8 cellular contexts compared by ENCODE assay signal in the genomic region with DNA sequence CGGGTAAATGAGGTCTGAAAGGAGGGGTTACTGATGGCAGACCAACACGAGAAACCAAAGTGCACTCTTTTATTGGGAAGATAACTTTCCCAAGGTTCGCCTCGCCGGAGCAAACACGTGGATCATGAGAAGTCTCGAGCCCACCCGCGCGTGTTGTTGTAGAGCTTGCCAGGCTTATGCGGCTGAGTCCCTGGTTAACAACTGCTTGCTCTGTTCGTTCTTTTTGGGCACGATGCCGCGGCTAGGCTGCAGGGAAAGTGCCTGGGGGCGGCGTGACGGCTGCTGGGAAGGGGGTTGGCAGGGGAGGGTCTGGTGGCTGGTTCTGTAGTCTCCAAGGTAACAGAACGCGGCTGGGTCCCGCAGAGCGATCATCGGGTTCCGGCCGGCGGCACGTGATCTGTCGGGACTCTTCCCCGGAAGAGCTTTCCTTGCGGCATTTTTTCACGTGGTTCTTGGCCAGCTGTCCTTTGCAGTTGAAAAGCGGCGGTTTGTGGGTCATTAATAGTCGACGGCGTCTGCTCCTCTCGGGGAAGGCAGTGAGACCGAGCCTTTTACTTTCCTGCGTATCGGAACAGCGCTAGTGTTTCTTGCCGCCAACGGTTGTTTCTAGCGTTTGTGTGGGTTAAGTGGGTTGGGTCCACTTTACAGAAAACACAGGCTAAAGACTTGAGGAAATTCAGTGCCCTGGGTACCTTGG. TPM values are rescaled to one million over a fixed set of nuclear protein-coding genes. Genes with fewer than 3 reads are reported as not detected.
A peak's percentile ranks its signal among the peaks of the same experiment; 100 is the strongest.
DNase-seq lines count a peak whose midpoint lies in the region; ATAC-seq, FAIRE-seq and TF ChIP-seq lines count a peak whose summit lies in the region.

No MANE protein-coding gene starts in this region.

- peaks cover 0 to 2% of the 10 kb centered on the region in 2 donors for H3K9me3 Mint-ChIP-seq in activated T-cell treated with anti-CD3 and anti-CD28 coated beads, Interleukin-2, amount 50 U/mL, for 72 hours

- intact Hi-C loops in Panc1 (cut with micrococcal nuclease; ENCODE audit: unreplicated experiment) (no loop called here), esophagus squamous epithelium (cut with DNase I) (no loop called here)

- TF ChIP-seq POLR2A in GM15510 (IDR thresholded peaks at IDR 0.05; ENCODE audit: borderline replicate concordance, extremely low read depth, insufficient read length) (peak; percentile 36), esophagus squamous epithelium (IDR thresholded peaks at IDR 0.05) (no peak)

- peaks cover 68% of the 10 kb centered on the region for H3K4me1 Mint-ChIP-seq in activated T-cell treated with anti-CD3 and anti-CD28 coated beads, Interleukin-2, amount 50 U/mL, for 72 hours (ENCODE audit: low read depth)

- H3K36me3 ChIP-seq in Panc1 (ENCODE audit: control insufficient read depth, insufficient read depth, low read length) (no peaks in the 10 kb centered on the region), esophagus squamous epithelium (no peaks in the 10 kb centered on the region), muscle layer of colon (ENCODE audit: insufficient read depth, low read length) (no peaks in the 10 kb centered on the region)

- H3K4me1 ChIP-seq in Panc1 (ENCODE audit: control insufficient read depth, insufficient read depth, low read length): peaks cover 69% of the 10 kb centered on the region
- H3K4me1 ChIP-seq in esophagus squamous epithelium: peaks cover 6 to 35% (median 19%) of the 10 kb centered on the region in 3 donors
- peaks cover 16% of the 10 kb centered on the region for H3K4me1 ChIP-seq in muscle layer of colon (ENCODE audit: insufficient read depth, low read length)

- peak; percentile 87 for ATAC-seq in Panc1
- peak; percentile 18 to 27 for ATAC-seq in activated T-cell treated with anti-CD3 and anti-CD28 coated beads, Interleukin-2, amount 50 U/mL, for 72 hours (replicated peaks in 1 of 2)

- peak overlapping the region; percentile 90 to 95 for H3K4me3 Mint-ChIP-seq in activated T-cell treated with anti-CD3 and anti-CD28 coated beads, Interleukin-2, amount 50 U/mL, for 72 hours

- no peak for FAIRE-seq in HTR-8/SVneo (lab: Jason Lieb, UNC)

- peak overlapping the region; percentile 87 for H3K27ac Mint-ChIP-seq in activated T-cell treated with anti-CD3 and anti-CD28 coated beads, Interleukin-2, amount 50 U/mL, for 72 hours

- TF ChIP-seq CTCF in Panc1 (IDR thresholded peaks at IDR 0.05) (no peak), esophagus squamous epithelium (IDR thresholded peaks at IDR 0.05) (no peak)

- WGBS in esophagus squamous epithelium, 2 donors: 0 to 2% methylated on average over 16 to 22 of the region's 44 CpGs

- peaks cover 6 to 7% of the 10 kb centered on the region in 2 donors for H3K36me3 Mint-ChIP-seq in activated T-cell treated with anti-CD3 and anti-CD28 coated beads, Interleukin-2, amount 50 U/mL, for 72 hours (ENCODE audit: insufficient read depth in 2 of 2)

- DNase-seq in HTR-8/SVneo (ENCODE audit: insufficient read length, low spot score): peak; percentile 51
- peak; percentile 43 for DNase-seq in Panc1 (ENCODE audit: low read depth, low spot score)
- peak; percentile 64 to 70 for DNase-seq in activated T-cell treated with anti-CD3 and anti-CD28 coated beads, Interleukin-2, amount 50 U/mL, for 72 hours
- peak; percentile 41 for DNase-seq in esophagus squamous epithelium (lab: John Stamatoyannopoulos, UW)
- DNase-seq in stimulated activated CD8-positive, alpha-beta memory T cell treated with anti-CD3 and anti-CD28 coated beads, Interleukin-4, amount 100 ng/mL, for 4 hours (ENCODE audit: low read depth in 2 of 2, low spot score in 1 of 2): peak; percentile 34 to 50
- DNase-seq in NCI-H1930 (lab: John Stamatoyannopoulos, UW): no peak

- in situ Hi-C loops in Panc1 (cut with HindIII; ENCODE audit: low pct_unique_long_range_greater_than_20kb, low sequenced_read_pairs): loop anchor here (10.0 kb wide), 1 partner anchor 77 kb away; no protein-coding TSS in a partner anchor

- POLR2A ChIA-PET in Panc1 (lab: Charles Lee): no interaction called here

- H3K27ac ChIP-seq in Panc1 (ENCODE audit: low read length) (peak overlapping the region; percentile 99), esophagus squamous epithelium (peak overlapping the region; percentile 50 to 88 (median 78)), muscle layer of colon (ENCODE audit: low read depth, low read length) (peak overlapping the region; percentile 28)

- H3K4me3 ChIP-seq in Panc1 (ENCODE audit: low read depth in 2 of 2, low read length in 2 of 2) (peak overlapping the region; percentile 45 to 71), esophagus squamous epithelium (peak overlapping the region; percentile 48 to 73 (median 64)), muscle layer of colon (ENCODE audit: low read depth in 1 of 2, low read length in 2 of 2) (peak overlapping the region; percentile 59 to 79)

- no TSS peak for BruUV-seq in Panc1 (replicated peaks; lab: Mats Ljungman, UMichigan)

- CTCF ChIA-PET in Panc1 (lab: Charles Lee): interaction anchor here (0.6 kb wide), 1 partner anchor 47 kb away, joined by 3 read pairs; no protein-coding TSS in a partner anchor

- H3K27me3 Mint-ChIP-seq in activated T-cell treated with anti-CD3 and anti-CD28 coated beads, Interleukin-2, amount 50 U/mL, for 72 hours (ENCODE audit: low read depth): peaks cover 17% of the 10 kb centered on the region

- H3K9ac ChIP-seq in muscle layer of colon (ENCODE audit: low read length): peak overlapping the region; percentile 1

- no peaks in the 10 kb centered on the region for H3K27me3 ChIP-seq in Panc1 (ENCODE audit: control insufficient read depth, insufficient read depth, low read length)
- no peaks in the 10 kb centered on the region for H3K27me3 ChIP-seq in esophagus squamous epithelium
- no peaks in the 10 kb centered on the region for H3K27me3 ChIP-seq in muscle layer of colon (ENCODE audit: control insufficient read depth in 1 of 2, insufficient read depth in 2 of 2, low read length in 2 of 2)

- no peaks in the 10 kb centered on the region for H3K9me3 ChIP-seq in Panc1 (ENCODE audit: control insufficient read depth, insufficient read depth, low read depth, low read length)
- no peaks in the 10 kb centered on the region for H3K9me3 ChIP-seq in esophagus squamous epithelium
- no peaks in the 10 kb centered on the region for H3K9me3 ChIP-seq in muscle layer of colon (ENCODE audit: low read length)

RNA-seq across cellular contexts. Expression of a gene that starts 1.5 kb away (rescaled TPM):
- 43.6 TPM for total RNA-seq in Panc1 (2021; ENCODE audit: unreplicated experiment)
- polyA plus RNA-seq in Panc1 (2012; ENCODE audit: insufficient read length): 9.0 TPM
- 10 to 100 TPM; 35.6 to 37.5 TPM for total RNA-seq in activated T-cell treated with anti-CD3 and anti-CD28 coated beads, Interleukin-2, amount 50 U/mL, for 72 hours
- 10 to 100 TPM; 12.9 to 37.4 (median 15.1) TPM for total RNA-seq in esophagus squamous epithelium

Comparison
In these comparisons a context has a peak if more than half of its experiments do, and no peak if none do; other contexts are left out.
1. DNase-seq: peak in HTR-8/SVneo (single experiment), Panc1 (single experiment), activated T-cell treated with anti-CD3 and anti-CD28 coated beads, Interleukin-2, amount 50 U/mL, for 72 hours (2 of 2), esophagus squamous epithelium (single experiment) and stimulated activated CD8-positive, alpha-beta memory T cell treated with anti-CD3 and anti-CD28 coated beads, Interleukin-4, amount 100 ng/mL, for 4 hours (2 of 2); none in NCI-H1930 (0 of 2).
2. H3K27ac ChIP-seq: peak in every context shown above with its lines; median percentile 99 in Panc1; 78 in esophagus squamous epithelium; 28 in muscle layer of colon.
3. Peak in every context shown above with its lines, with median percentiles within 50 percentile points of each other: H3K4me3 ChIP-seq.